ENCODE assay signal across 11 cellular contexts in the genomic region with DNA sequence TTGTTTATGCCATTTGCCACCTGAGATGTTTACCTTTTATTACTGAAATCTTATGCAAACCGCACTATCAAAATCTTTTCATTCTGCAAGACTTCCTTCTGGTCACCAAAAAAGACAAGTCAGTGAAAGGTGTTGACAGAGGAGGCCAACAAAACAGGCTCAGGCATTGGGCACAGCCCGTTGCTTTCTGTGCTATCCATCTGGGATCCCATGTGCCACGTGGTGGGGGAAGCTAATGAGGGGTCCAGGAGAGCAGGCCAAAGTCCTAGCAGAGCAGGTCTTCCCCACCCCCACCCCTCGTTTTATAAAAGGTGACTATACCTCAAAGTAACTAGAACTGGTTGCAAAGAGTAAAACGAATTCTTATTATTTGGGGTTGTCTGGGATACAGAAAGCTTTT. TPM values are rescaled to one million over a fixed set of nuclear protein-coding genes. Genes with fewer than 3 reads are reported as not detected.
A peak's percentile ranks its signal among the peaks of the same experiment; 100 is the strongest.
DNase-seq lines count a peak whose midpoint lies in the region; ATAC-seq, FAIRE-seq and TF ChIP-seq lines count a peak whose summit lies in the region.
"Had no signal": no experiment of that assay in that cellular context is flagged by ENCODE, and none has a peak within 500 bp of the region (broad histone marks: within the 10 kb centered on the region; RNA-seq: fewer than 3 reads in every experiment).

No MANE protein-coding gene starts in this region.

- no peaks in the 10 kb centered on the region for H4K20me1 ChIP-seq in K562 (replicated peaks; ENCODE audit: control insufficient read depth, insufficient read depth, low read length)

- BruUV-seq in K562 (replicated peaks; lab: Mats Ljungman, UMichigan), result no TSS peak

- H3K9me1 ChIP-seq in K562 (ENCODE audit: control insufficient read depth, insufficient read depth, low read length), result no peaks in the 10 kb centered on the region

- no peaks in the 10 kb centered on the region for H3K27me3 ChIP-seq in K562 (ENCODE audit: control insufficient read depth in 2 of 2, insufficient read depth in 2 of 2, low read length in 2 of 2)
- H3K27me3 ChIP-seq in iPS-20b (ENCODE audit: insufficient read depth, low read length), result peaks cover 22% of the 10 kb centered on the region
- peaks cover 11% of the 10 kb centered on the region for H3K27me3 ChIP-seq in H7 (ENCODE audit: control insufficient read depth, insufficient read depth, low read length)

- H3K9me3 ChIP-seq in K562 (replicated peaks; ENCODE audit: control insufficient read depth, insufficient read depth, low read depth, low read length), result no peaks in the 10 kb centered on the region
- no peaks in the 10 kb centered on the region for H3K9me3 ChIP-seq in iPS-20b (ENCODE audit: insufficient read depth, low read depth, low read length)

- TF ChIP-seq EP300 in K562 (IDR thresholded peaks at IDR 0.05; ENCODE audit: low read length), result no peak

- POLR2A ChIA-PET in AG04449 (lab: Yijun Ruan, JAX) (interaction anchor here (0.9 to 2.1 kb wide), 7 partner anchors 8 to 34 kb away, joined by 3 to 14 read pairs (median 4); partner anchors contain the start of gene WASHC4), K562 (lab: Yijun Ruan, JAX) (interaction anchor here (0.5 to 1.9 kb wide), 9 partner anchors 9 to 1217 kb away, joined by 3 to 9 read pairs (median 4); partner anchors contain the start of gene WASHC4)

- TF ChIP-seq RAD21 in K562 (CRISPR knock-in tag; conservative IDR thresholded peaks at IDR 0.05 in 1 of 2, IDR thresholded peaks at IDR 0.05 in 1 of 2), result no peak

- H3K79me2 ChIP-seq in K562 (ENCODE audit: control insufficient read depth, insufficient read depth, low read length), result peaks cover 7% of the 10 kb centered on the region; the same call in 2 of the 3 replicates

- FAIRE-seq in K562 (lab: Jason Lieb, UNC), result no peak
- no peak for FAIRE-seq in GM12891 (lab: Jason Lieb, UNC)

- H3K9ac ChIP-seq in K562 (ENCODE audit: insufficient read depth in 1 of 2, low read depth in 2 of 2, low read length in 2 of 2), result peak overlapping the region; percentile 65 to 74; a peak in 3 of 4 replicates
- peak overlapping the region; percentile 72; the same call in 1 of the 2 replicates for H3K9ac ChIP-seq in iPS-20b (ENCODE audit: low read depth, low read length)

- TF ChIP-seq POLR2A in K562 (conservative IDR thresholded peaks at IDR 0.05) (no peak), GM12891 (IDR thresholded peaks at IDR 0.05; ENCODE audit: low read depth, low read length) (no peak)

- no peak for DNase-seq in AG04449 (ENCODE audit: low read depth, low spot score)
- no peak for DNase-seq in HFF-Myc (ENCODE audit: extremely low read depth, low read depth)
- DNase-seq in K562 (ENCODE audit: extremely low read depth in 1 of 4, low spot score in 3 of 4), result no peak
- DNase-seq in GM12891 (ENCODE audit: insufficient read length, low spot score), result no peak
- DNase-seq in H7, result no peak
- no peak for DNase-seq in NCI-H2227 treated with DMSO at 0.1 percent for 48 hours (lab: John Stamatoyannopoulos, UW)
- DNase-seq: activated CD8-positive, alpha-beta memory T cell treated with anti-CD3 and anti-CD28 coated beads, Interleukin-2, amount 50 U/mL, for 4 hours; cortex of kidney; immature natural killer cell had no signal

- WGBS in K562 (ENCODE audit: insufficient coverage, low coverage, missing lambda C conversion rate), result 9% methylated on average over 4 of the region's 5 CpGs

- peak overlapping the region; percentile 78 for H3K4me2 ChIP-seq in K562 (ENCODE audit: insufficient read depth, low read length)

- H3K4me3 ChIP-seq in AG04449 (ENCODE audit: low read depth, low read length) (peak overlapping the region; percentile 97), HFF-Myc (replicated peaks; ENCODE audit: low read depth, low read length) (peak overlapping the region; percentile 86), K562 (peak overlapping the region; percentile 57; the same call in 1 of the 2 replicates), iPS-20b (ENCODE audit: low read length) (peak overlapping the region; percentile 87; the same call in 1 of the 2 replicates), H7 (ENCODE audit: insufficient read depth, low read depth, low read length) (no peak overlapping the region)

- no peaks in the 10 kb centered on the region for H3K36me3 ChIP-seq in K562 (ENCODE audit: control insufficient read depth, insufficient read depth, low read length)
- H3K36me3 ChIP-seq in iPS-20b (ENCODE audit: insufficient read depth, low read depth, low read length), result no peaks in the 10 kb centered on the region
- no peaks in the 10 kb centered on the region for H3K36me3 ChIP-seq in H7 (replicated peaks; ENCODE audit: control insufficient read depth, insufficient read depth, low read length)

- H3K27ac ChIP-seq in K562 (ENCODE audit: extremely low read depth, low read depth, low read length), result peak overlapping the region; percentile 40; the same call in 1 of the 3 replicates
- no peak overlapping the region for H3K27ac ChIP-seq in iPS-20b (ENCODE audit: low read length)

- H3K4me1 ChIP-seq in K562 (replicated peaks in 1 of 2; ENCODE audit: control insufficient read depth in 2 of 2, insufficient read depth in 2 of 2, low read length in 2 of 2), result peaks cover 8 to 9% of the 10 kb centered on the region in 2 experiments; a peak in 4 of 5 replicates
- H3K4me1 ChIP-seq in iPS-20b (ENCODE audit: insufficient read depth, low read length), result peaks cover 10% of the 10 kb centered on the region; the same call in 1 of the 2 replicates

- intact Hi-C loops in K562 (cut with micrococcal nuclease), result no loop called here

- CTCF ChIA-PET in AG04449 (lab: Yijun Ruan, JAX) (interaction anchor here (0.7 to 2.4 kb wide), 5 partner anchors 10 to 701 kb away, joined by 3 to 9 read pairs (median 3); no protein-coding TSS in a partner anchor), K562 (lab: Yijun Ruan, JAX; ENCODE audit: low intra/inter-chr PET ratio) (no interaction called here)

- no peak for TF ChIP-seq CTCF in AG04449 (IDR thresholded peaks at IDR 0.05; ENCODE audit: insufficient read depth, low read length, missing control alignments)
- no peak for TF ChIP-seq CTCF in HFF-Myc (IDR thresholded peaks at IDR 0.05; ENCODE audit: low read depth, low read length, missing control alignments)
- no peak for TF ChIP-seq CTCF in K562 (IDR thresholded peaks at IDR 0.05 in 2 of 3, conservative IDR thresholded peaks at IDR 0.05 in 1 of 3; ENCODE audit: insufficient read depth in 2 of 3, low read depth in 1 of 3, low read length in 3 of 3)

- ATAC-seq in K562 (0 out of 3 replicates have a peak, but pooled peaks have one; percentile 3), GM18867 (IDR thresholded peaks at IDR 0.05; ENCODE audit: unreplicated experiment) (no peak)

- peak overlapping the region; percentile 82 for H2AFZ ChIP-seq in K562 (ENCODE audit: low read depth, low read length)

- in situ Hi-C loops in K562 (cut with MboI), result no loop called here

TF ChIP-seq in GM12891, 5 proteins besides CTCF, POLR2A, EP300 and RAD21:
- TF ChIP-seq POU2F2 (IDR thresholded peaks at IDR 0.05; ENCODE audit: low read depth, low read length), result no peak
- TF ChIP-seq TAF1 (IDR thresholded peaks at IDR 0.05; ENCODE audit: low read depth, low read length), result no peak
- no peak for TF ChIP-seq POLR2AphosphoS5 (IDR thresholded peaks at IDR 0.05; ENCODE audit: low read depth, low read length)
- no peak for TF ChIP-seq SPI1 (IDR thresholded peaks at IDR 0.05; ENCODE audit: low read depth, low read length)
- no peak for TF ChIP-seq PAX5 (IDR thresholded peaks at IDR 0.05; ENCODE audit: insufficient read depth, low read length, severe bottlenecking)

RNA-seq across cellular contexts. Expression of gene ALDH1L2, which starts 1.2 kb away (rescaled TPM):
- total RNA-seq in K562 (2011; cell fraction: chromatin; rRNA removed; ENCODE audit: low replicate concordance), result 16.3 and 35.6 TPM in 2 replicates
- 3.2 and 7.0 TPM in 2 replicates for total RNA-seq in K562 (2011; cell fraction: nucleolus; rRNA removed)
- total RNA-seq in K562 (2011; cell fraction: nucleoplasm; rRNA removed), result 13.5 and 16.0 TPM in 2 replicates
- total RNA-seq in K562 (2014; rRNA removed) (3.8 and 5.1 TPM in 2 replicates), K562 (2014; rRNA removed; fragmentation: Illumina TruSeq; extraction: Trizol) (7.3 and 8.0 TPM in 2 replicates), K562 (2015; rRNA removed; fragmentation: Illumina TruSeq; extraction: Trizol) (0.60 and 1.1 TPM in 2 replicates), K562 (2021) (9.2 and 9.6 TPM in 2 replicates)
- polyA plus RNA-seq in K562 (2011; rRNA removed) (1.5 and 5.9 TPM in 2 replicates), K562 (2014; fragmentation: Illumina TruSeq; extraction: Trizol) (8.9 and 9.9 TPM in 2 replicates), K562 (2014; fragmentation: Nextera tagmentation; extraction: Ambion mirVana) (1 to 10 TPM; 1.4 to 1.7 TPM), K562 (2014; rRNA removed) (8.2 and 8.9 TPM in 2 replicates)
- 0.37 and 3.2 TPM in 2 replicates for polyA plus RNA-seq in K562 (2011; cell fraction: cytosol; rRNA removed)
- polyA plus RNA-seq in K562 (2011; cell fraction: nucleus; rRNA removed), result 3.0 and 14.9 TPM in 2 replicates
- polyA plus RNA-seq in K562 (2012), result 2.4 and 39.4 TPM in 2 replicates
- 1.8 and 10.0 TPM in 2 replicates for polyA minus RNA-seq in K562 (2011; rRNA and poly(A)+ RNA removed)
- polyA minus RNA-seq in K562 (2011; cell fraction: cytosol; rRNA and poly(A)+ RNA removed), result 0.76 and 1.3 TPM in 2 replicates
- polyA minus RNA-seq in K562 (2011; cell fraction: nucleus; rRNA and poly(A)+ RNA removed), result 0.81 and 12.1 TPM in 2 replicates
- 1.7 TPM for polyA plus RNA-seq in GM12891 (2012; ENCODE audit: low read depth, missing spikeins)
- total RNA-seq in H7 (2014; rRNA removed; shearing (Covaris generic)), result 1.1 and 1.2 TPM in 2 replicates
- polyA plus RNA-seq: immature natural killer cell had no signal

RNA-seq across cellular contexts. Expression of gene WASHC4, which starts 24.5 kb away (rescaled TPM):
- 28.7 and 119 TPM in 2 replicates for total RNA-seq in K562 (2011; cell fraction: chromatin; rRNA removed; ENCODE audit: low replicate concordance)
- 8.2 and 17.6 TPM in 2 replicates for total RNA-seq in K562 (2011; cell fraction: nucleolus; rRNA removed)
- 32.0 and 43.8 TPM in 2 replicates for total RNA-seq in K562 (2011; cell fraction: nucleoplasm; rRNA removed)
- total RNA-seq in K562 (2014; rRNA removed), result 18.2 and 21.1 TPM in 2 replicates
- 36.2 and 39.5 TPM in 2 replicates for total RNA-seq in K562 (2014; rRNA removed; fragmentation: Illumina TruSeq; extraction: Trizol)
- total RNA-seq in K562 (2015; rRNA removed; fragmentation: Illumina TruSeq; extraction: Trizol), result 32.1 and 38.5 TPM in 2 replicates
- 24.1 and 25.4 TPM in 2 replicates for total RNA-seq in K562 (2021)
- polyA plus RNA-seq in K562 (2011; rRNA removed), result 18.7 and 28.2 TPM in 2 replicates
- polyA plus RNA-seq in K562 (2011; cell fraction: cytosol; rRNA removed), result 2.8 and 6.9 TPM in 2 replicates
- polyA plus RNA-seq in K562 (2011; cell fraction: nucleus; rRNA removed), result 15.5 and 22.9 TPM in 2 replicates
- 12.8 and 13.6 TPM in 2 replicates for polyA plus RNA-seq in K562 (2012)
- polyA plus RNA-seq in K562 (2014; fragmentation: Illumina TruSeq; extraction: Trizol), result 16.9 and 21.3 TPM in 2 replicates
- polyA plus RNA-seq in K562 (2014; fragmentation: Nextera tagmentation; extraction: Ambion mirVana), result 10 to 100 TPM; 12.5 to 13.3 TPM
- polyA plus RNA-seq in K562 (2014; rRNA removed), result 13.9 and 23.2 TPM in 2 replicates
- polyA minus RNA-seq in K562 (2011; rRNA and poly(A)+ RNA removed), result 44.1 and 50.3 TPM in 2 replicates
- 20.8 and 26.1 TPM in 2 replicates for polyA minus RNA-seq in K562 (2011; cell fraction: cytosol; rRNA and poly(A)+ RNA removed)
- polyA minus RNA-seq in K562 (2011; cell fraction: nucleus; rRNA and poly(A)+ RNA removed), result 31.0 and 60.0 TPM in 2 replicates
- polyA plus RNA-seq in GM12891 (2012; ENCODE audit: low read depth, missing spikeins), result 13.4 TPM
- 34.7 and 54.6 TPM in 2 replicates for total RNA-seq in H7 (2014; rRNA removed; shearing (Covaris generic))
